In genomic region chr12:55818886-55819285, GRCh38 we compare ENCODE assay signal across 10 cellular contexts. TPM values are rescaled to one million over a fixed set of nuclear protein-coding genes. Genes with fewer than 3 reads are reported as not detected.
DNase-seq lines count a peak whose midpoint lies in the region; ATAC-seq and TF ChIP-seq lines count a peak whose summit lies in the region.
"Had no signal": no experiment of that assay in that cellular context is flagged by ENCODE, and none has a peak within 500 bp of the region (broad histone marks: within the 10 kb centered on the region; RNA-seq: fewer than 3 reads in every experiment).

No MANE protein-coding gene starts in this region.

- H4K20me1 ChIP-seq in Loucy (ENCODE audit: insufficient read depth, low read length, poor library complexity, severe bottlenecking), result peaks cover 47% of the 10 kb centered on the region

- 93 to 100% methylated on average over 3 to 6 of the region's 6 CpGs for WGBS in endodermal cell (ENCODE audit: insufficient coverage in 1 of 2, insufficient read length in 1 of 2), 2 experiments
- WGBS in psoas muscle, 3 donors, result 69 to 72% (median 69%) methylated on average over 6 of the region's 6 CpGs

- DNase-seq in CD8-positive, alpha-beta memory T cell, result no peak
- DNase-seq in endodermal cell (peak; percentile 30), psoas muscle (no peak), G401 (ENCODE audit: low spot score) (no peak), NCI-H2029 treated with DMSO at 0.1 percent for 48 hours (lab: John Stamatoyannopoulos, UW) (no peak), UCSD-AML1 (lab: John Stamatoyannopoulos, UW; ENCODE audit: unreplicated experiment) (no peak)
- DNase-seq: stimulated activated CD4-positive, alpha-beta T cell treated with anti-CD3 and anti-CD28 coated beads, Interleukin-1b, Interleukin-23, amount 100 ng/mL, for 48 hours had no signal

- H3K27ac ChIP-seq in CD8-positive, alpha-beta memory T cell (ENCODE audit: low read depth, low read length), result peak overlapping the region; percentile 60
- H3K27ac ChIP-seq in endodermal cell (ENCODE audit: low read depth, low read length), result no peak overlapping the region
- no peak overlapping the region for H3K27ac ChIP-seq in psoas muscle

- peak overlapping the region; percentile 69 for H3K9ac ChIP-seq in Loucy (ENCODE audit: low read depth, low read length, poor library complexity, severe bottlenecking)
- peak overlapping the region; percentile 42 for H3K9ac ChIP-seq in endodermal cell (ENCODE audit: extremely low read depth, low read length, poor library complexity, severe bottlenecking)

- H3K79me2 ChIP-seq in Loucy (ENCODE audit: insufficient read depth, low read length), result peaks cover 61% of the 10 kb centered on the region

- CTCF ChIA-PET in CD8-positive, alpha-beta memory T cell (lab: Charles Lee), result interaction anchor here (1.2 to 5.4 kb wide), 7 partner anchors 12 to 285 kb away, joined by 3 to 52 read pairs (median 12); partner anchors contain the start of genes DNAJC14, GDF11, PA2G4 and PYM1

- peak overlapping the region; percentile 81 for H3K4me3 ChIP-seq in CD8-positive, alpha-beta memory T cell (ENCODE audit: low read length)
- H3K4me3 ChIP-seq in Loucy (ENCODE audit: low read length, poor library complexity, severe bottlenecking) (peak overlapping the region; percentile 88), endodermal cell (ENCODE audit: low read length) (peak overlapping the region; percentile 99), psoas muscle (peak overlapping the region; percentile 84)

- no peaks in the 10 kb centered on the region for H3K9me3 Mint-ChIP-seq in CD8-positive, alpha-beta memory T cell
- H3K9me3 Mint-ChIP-seq in endodermal cell, result no peaks in the 10 kb centered on the region

- no peaks in the 10 kb centered on the region for H3K9me3 ChIP-seq in CD8-positive, alpha-beta memory T cell (ENCODE audit: low read length)
- no peaks in the 10 kb centered on the region for H3K9me3 ChIP-seq in Loucy (ENCODE audit: insufficient read depth, low read depth, low read length)
- no peaks in the 10 kb centered on the region for H3K9me3 ChIP-seq in endodermal cell (ENCODE audit: control insufficient read depth, low read length)
- no peaks in the 10 kb centered on the region for H3K9me3 ChIP-seq in psoas muscle

- peaks cover 22 to 32% (median 25%) of the 10 kb centered on the region in 3 donors for H3K4me1 Mint-ChIP-seq in CD8-positive, alpha-beta memory T cell
- H3K4me1 Mint-ChIP-seq in endodermal cell, result peaks cover 18% of the 10 kb centered on the region

- peak overlapping the region in 3 of 8 donors; percentile 43 to 72 (median 47) for H3K27ac Mint-ChIP-seq in CD8-positive, alpha-beta memory T cell
- peak overlapping the region; percentile 39 for H3K27ac Mint-ChIP-seq in endodermal cell

- H2AFZ ChIP-seq in Loucy (ENCODE audit: low read length), result no peak overlapping the region

- peak overlapping the region in 3 of 7 donors; percentile 55 to 86 (median 64) for H3K4me3 Mint-ChIP-seq in CD8-positive, alpha-beta memory T cell
- no peak overlapping the region for H3K4me3 Mint-ChIP-seq in endodermal cell

- peaks cover 35% of the 10 kb centered on the region for H3K4me1 ChIP-seq in CD8-positive, alpha-beta memory T cell (ENCODE audit: insufficient read depth, low read length)
- H3K4me1 ChIP-seq in Loucy (ENCODE audit: insufficient read depth, low read length, poor library complexity, severe bottlenecking) (peaks cover 38% of the 10 kb centered on the region), endodermal cell (ENCODE audit: control insufficient read depth, insufficient read depth, low read length) (peaks cover 4% of the 10 kb centered on the region), psoas muscle (peaks cover 35% of the 10 kb centered on the region)

- peaks cover 31% of the 10 kb centered on the region for H3K36me3 ChIP-seq in CD8-positive, alpha-beta memory T cell (ENCODE audit: insufficient read depth, low read length)
- H3K36me3 ChIP-seq in Loucy (ENCODE audit: insufficient read depth, low read length), result peaks cover 38% of the 10 kb centered on the region; the same call in 1 of the 2 replicates
- peaks cover 66% of the 10 kb centered on the region for H3K36me3 ChIP-seq in endodermal cell (ENCODE audit: control insufficient read depth, insufficient read depth, low read length)
- peaks cover 21 to 65% of the 10 kb centered on the region in 2 donors for H3K36me3 ChIP-seq in psoas muscle (ENCODE audit: insufficient read depth in 1 of 2, low read depth in 1 of 2)

- no peaks in the 10 kb centered on the region for H3K9me2 ChIP-seq in Loucy (replicated peaks; ENCODE audit: low read depth, low read length)

- intact Hi-C loops in psoas muscle (cut with DNase I), result loop anchor here (5.0 to 10.0 kb wide), 2 partner anchors 108 to 144 kb away; partner anchors contain the start of gene PYM1 (in 1 of the 2)

- no peaks in the 10 kb centered on the region for H3K27me3 Mint-ChIP-seq in CD8-positive, alpha-beta memory T cell
- no peaks in the 10 kb centered on the region for H3K27me3 Mint-ChIP-seq in endodermal cell (ENCODE audit: insufficient read depth)

- H3K4me2 ChIP-seq in Loucy (ENCODE audit: low read depth, low read length, poor library complexity, severe bottlenecking), result peak overlapping the region; percentile 88

- peaks cover 0 to 63% (median 9%) of the 10 kb centered on the region in 3 donors for H3K36me3 Mint-ChIP-seq in CD8-positive, alpha-beta memory T cell
- peaks cover 44% of the 10 kb centered on the region for H3K36me3 Mint-ChIP-seq in endodermal cell (ENCODE audit: low read depth)

- in situ Hi-C loops in G401 (cut with HindIII; ENCODE audit: low sequenced_read_pairs), result no loop called here

- POLR2A ChIA-PET in CD8-positive, alpha-beta memory T cell (lab: Charles Lee), result interaction anchor here (0.9 to 4.4 kb wide), 9 partner anchors 8 to 631 kb away, joined by 3 to 105 read pairs (median 4); partner anchors contain the start of genes DNAJC14, ESYT1, RAB5B and TIMELESS

- H3K27me3 ChIP-seq in CD8-positive, alpha-beta memory T cell (ENCODE audit: insufficient read depth, low read length, poor library complexity, severe bottlenecking), result no peaks in the 10 kb centered on the region
- H3K27me3 ChIP-seq in Loucy (ENCODE audit: insufficient read depth, low read length, poor library complexity, severe bottlenecking) (no peaks in the 10 kb centered on the region), endodermal cell (ENCODE audit: control insufficient read depth, insufficient read depth, low read length, poor library complexity, severe bottlenecking) (no peaks in the 10 kb centered on the region), psoas muscle (ENCODE audit: insufficient read depth in 3 of 3, low read length in 2 of 3) (no peaks in the 10 kb centered on the region)

- no peaks in the 10 kb centered on the region; the same call in 1 of the 2 replicates for H3F3A ChIP-seq in Loucy (ENCODE audit: low read depth)

- ATAC-seq in psoas muscle, result no peak
- ATAC-seq in GM18511 (IDR thresholded peaks at IDR 0.05; ENCODE audit: unreplicated experiment), result no peak

- TF ChIP-seq CTCF in Loucy (conservative IDR thresholded peaks at IDR 0.05; ENCODE audit: low read length) (no peak), endodermal cell (conservative IDR thresholded peaks at IDR 0.05) (no peak), psoas muscle (IDR thresholded peaks at IDR 0.05) (no peak)

RNA-seq across cellular contexts. Expression of gene ORMDL2, which starts 1.0 kb away (rescaled TPM):
- total RNA-seq in CD8-positive, alpha-beta memory T cell, result 10 to 100 TPM; 49.0 to 49.7 TPM
- 110 TPM for polyA plus RNA-seq in CD8-positive, alpha-beta memory T cell
- total RNA-seq in endodermal cell (10 to 100 TPM; 43.7 to 57.1 TPM), psoas muscle (10 to 100 TPM; 12.6 to 27.2 (median 15.0) TPM)
- polyA plus RNA-seq in endodermal cell (2013, experiment 1 of 2), result 43.3 TPM
- 32.1 TPM for polyA plus RNA-seq in endodermal cell (2013, experiment 2 of 2)
- 10 to 100 TPM; 21.6 to 68.2 (median 24.3) TPM for polyA plus RNA-seq in psoas muscle
- 27.8 and 51.5 TPM in 2 replicates for total RNA-seq in G401 (2014; rRNA removed; shearing (Covaris generic))

RNA-seq across cellular contexts. Expression of gene SARNP, which starts 1.4 kb away (rescaled TPM):
- 100 to 1,000 TPM in 1 of 2 experiments, 10 to 100 TPM in 1; 89.7 to 103 TPM for total RNA-seq in CD8-positive, alpha-beta memory T cell
- polyA plus RNA-seq in CD8-positive, alpha-beta memory T cell, result 109 TPM
- total RNA-seq in endodermal cell (100 to 1,000 TPM in 1 of 2 donors, 10 to 100 TPM in 1; 95.7 to 119 TPM), psoas muscle (10 to 100 TPM; 38.3 to 52.6 (median 43.0) TPM)
- 161 TPM for polyA plus RNA-seq in endodermal cell (2013, experiment 1 of 2)
- polyA plus RNA-seq in endodermal cell (2013, experiment 2 of 2), result 152 TPM
- 10 to 100 TPM; 72.6 to 98.0 (median 81.5) TPM for polyA plus RNA-seq in psoas muscle
- 248 and 272 TPM in 2 replicates for total RNA-seq in G401 (2014; rRNA removed; shearing (Covaris generic))

RNA-seq across cellular contexts. Expression of gene DNAJC14, which starts 10.5 kb away (rescaled TPM):
- total RNA-seq in CD8-positive, alpha-beta memory T cell, result 10 to 100 TPM; 39.1 to 40.8 TPM
- 40.2 TPM for polyA plus RNA-seq in CD8-positive, alpha-beta memory T cell
- total RNA-seq in endodermal cell, result 10 to 100 TPM; 33.2 to 50.9 TPM
- 27.7 TPM for polyA plus RNA-seq in endodermal cell (2013, experiment 1 of 2)
- 26.5 TPM for polyA plus RNA-seq in endodermal cell (2013, experiment 2 of 2)
- total RNA-seq in psoas muscle, result 10 to 100 TPM; 10.8 to 15.5 (median 12.6) TPM
- 10 to 100 TPM; 10.5 to 23.8 (median 20.1) TPM for polyA plus RNA-seq in psoas muscle
- total RNA-seq in G401 (2014; rRNA removed; shearing (Covaris generic)), result 17.3 and 33.2 TPM in 2 replicates

RNA-seq across cellular contexts. Expression of gene MMP19, which starts 23.9 kb away (rescaled TPM):
- 1 to 10 TPM in 1 of 2 experiments, under 1 TPM in 1; 0.29 to 1.0 TPM for total RNA-seq in CD8-positive, alpha-beta memory T cell
- polyA plus RNA-seq in CD8-positive, alpha-beta memory T cell, result not detected
- 1 to 10 TPM in 1 of 2 donors, under 1 TPM in 1; 0.40 to 2.1 TPM for total RNA-seq in endodermal cell
- 1.9 TPM for polyA plus RNA-seq in endodermal cell (2013, experiment 1 of 2)
- polyA plus RNA-seq in endodermal cell (2013, experiment 2 of 2), result 0.62 TPM
- 1 to 10 TPM; 1.4 to 2.8 (median 1.8) TPM for total RNA-seq in psoas muscle
- 1 to 10 TPM in 2 of 3 donors, under 1 TPM in 1; 0.66 to 4.1 (median 1.1) TPM for polyA plus RNA-seq in psoas muscle
- total RNA-seq in G401 (2014; rRNA removed; shearing (Covaris generic)), result 0.98 and 1.8 TPM in 2 replicates
- total RNA-seq: NCI-H460 had no signal
